ENCODE assay signal across 31 cellular contexts in the genomic region with DNA sequence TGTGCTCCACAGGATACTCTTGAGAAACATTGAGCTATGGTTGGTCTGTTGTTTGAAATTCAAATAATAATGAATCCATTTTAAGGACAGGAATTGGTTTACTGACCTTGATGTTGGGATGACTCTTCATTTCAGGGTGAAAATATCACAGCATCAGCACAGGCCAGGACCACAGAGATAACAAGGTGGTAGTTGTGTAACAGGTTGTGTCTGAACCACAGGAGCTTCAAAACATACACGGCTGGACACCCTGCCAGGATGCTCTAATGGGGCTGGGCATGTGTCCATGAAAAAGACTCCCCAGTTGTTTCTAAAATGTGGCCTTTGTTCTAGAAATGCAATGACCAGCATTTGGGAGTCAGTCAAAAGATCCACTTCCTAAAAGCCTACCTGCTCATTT.
"Had no signal": no experiment of that assay in that cellular context is flagged by ENCODE, and none has a peak within 500 bp of the region (broad histone marks: within the 10 kb centered on the region; RNA-seq: fewer than 3 reads in every experiment).

No MANE protein-coding gene starts in this region.

- H3K36me3 Mint-ChIP-seq: activated naive CD8-positive, alpha-beta T cell had no signal

- H3K4me1 Mint-ChIP-seq: activated B cell treated with CpG ODN at 0.5 μM for 24 hours; brain; central memory CD8-positive, alpha-beta T cell had no signal

- H3K4me1 ChIP-seq: foreskin keratinocyte, gastrocnemius medialis had no signal

- H3K4me3 Mint-ChIP-seq: activated B cell treated with CpG ODN at 0.5 μM for 24 hours; activated CD8-positive, alpha-beta T cell treated with anti-CD3 and anti-CD28 coated beads for 36 hours; activated naive CD4-positive, alpha-beta T cell treated with anti-CD3 and anti-CD28 coated beads for 36 hours; activated naive CD8-positive, alpha-beta T cell; activated T-cell treated with anti-CD3 and anti-CD28 coated beads, Interleukin-2, amount 50 U/mL, for 4 hours; brain; central memory CD8-positive, alpha-beta T cell; effector memory CD8-positive, alpha-beta T cell; T-helper 17 cell; T-helper 2 cell treated with Interferon-gamma antibody and Interleukin-4, amounts not matched to agents 5 μg/mL and 100 μg/mL, for 36 hours had no signal

- H3K9me3 ChIP-seq: esophagus muscularis mucosa, gastrocnemius medialis, heart left ventricle had no signal

- H3K27ac ChIP-seq: esophagus muscularis mucosa, foreskin keratinocyte, gastrocnemius medialis, heart left ventricle, WERI-Rb-1 had no signal

- H3K36me3 ChIP-seq: WERI-Rb-1 had no signal

- ATAC-seq: activated CD4-positive, CD25-positive, alpha-beta regulatory T cell treated with anti-CD3 and anti-CD28 coated beads, Interleukin-2, amount 50 U/mL, for 24 hours; activated CD8-positive, alpha-beta T cell treated with anti-CD3 and anti-CD28 coated beads for 36 hours; activated T-cell treated with anti-CD3 and anti-CD28 coated beads, Interleukin-2, amount 50 U/mL, for 4 hours; effector memory CD8-positive, alpha-beta T cell; foreskin keratinocyte; gastrocnemius medialis; heart left ventricle; T-helper 17 cell had no signal

- H3K4me3 ChIP-seq: esophagus muscularis mucosa, gastrocnemius medialis, heart left ventricle had no signal

- H3K27me3 Mint-ChIP-seq: activated B cell treated with CpG ODN at 0.5 μM for 24 hours; activated CD8-positive, alpha-beta T cell treated with anti-CD3 and anti-CD28 coated beads for 36 hours; activated naive CD8-positive, alpha-beta T cell; brain; central memory CD8-positive, alpha-beta T cell; effector memory CD8-positive, alpha-beta T cell; T-helper 17 cell had no signal

- H3K27ac Mint-ChIP-seq: activated B cell treated with CpG ODN at 0.5 μM for 24 hours; activated CD8-positive, alpha-beta T cell treated with anti-CD3 and anti-CD28 coated beads for 36 hours; activated naive CD4-positive, alpha-beta T cell treated with anti-CD3 and anti-CD28 coated beads for 36 hours; activated naive CD8-positive, alpha-beta T cell; activated T-helper 2 cell treated with anti-CD3 and anti-CD28 coated beads, Interferon-gamma antibody, Interleukin-2, Interleukin-4, amounts not matched to agents 10 μg/mL and 5 μg/mL and 100 μg/mL, durations not matched to agents 14 hours and 24 hours and 36 hours; brain; T-helper 17 cell; T-helper 2 cell treated with Interferon-gamma antibody and Interleukin-4, amounts not matched to agents 5 μg/mL and 100 μg/mL, for 36 hours had no signal

- FAIRE-seq: colon had no signal

- DNase-seq: activated B cell treated with CpG ODN at 0.5 μM for 24 hours; activated CD4-positive, alpha-beta T cell treated with anti-CD3 and anti-CD28 coated beads for 48 hours; activated CD4-positive, alpha-beta T cell treated with anti-CD3 and anti-CD28 coated beads, Interleukin-2, amount 50 U/mL, for 1 hour; activated CD4-positive, alpha-beta T cell treated with anti-CD3 and anti-CD28 coated beads, Interleukin-2, amount 50 U/mL, for 48 hours; activated CD8-positive, alpha-beta memory T cell treated with anti-CD3 and anti-CD28 coated beads for 24 hours; activated CD8-positive, alpha-beta T cell treated with anti-CD3 and anti-CD28 coated beads for 36 hours; activated effector memory CD4-positive, alpha-beta T cell treated with anti-CD3 and anti-CD28 coated beads, Interleukin-2, amount 50 U/mL, for 16 hours; activated naive CD4-positive, alpha-beta T cell treated with anti-CD3 and anti-CD28 coated beads for 36 hours; activated T-cell treated with anti-CD3 and anti-CD28 coated beads, Interleukin-2, amount 50 U/mL, for 4 hours; amygdala; aorta; cortex of kidney; dermis blood vessel endothelial cell; effector CD4-positive, alpha-beta T cell; effector memory CD8-positive, alpha-beta T cell; foreskin keratinocyte; gastrocnemius medialis; glutamatergic neuron; heart left ventricle; T-helper 1 cell; T-helper 17 cell; T1000; WERI-Rb-1 had no signal

- H3K9me3 Mint-ChIP-seq: activated CD8-positive, alpha-beta T cell treated with anti-CD3 and anti-CD28 coated beads for 36 hours; activated naive CD4-positive, alpha-beta T cell treated with anti-CD3 and anti-CD28 coated beads for 36 hours; activated T-cell treated with anti-CD3 and anti-CD28 coated beads, Interleukin-2, amount 50 U/mL, for 4 hours; activated T-helper 2 cell treated with anti-CD3 and anti-CD28 coated beads, Interferon-gamma antibody, Interleukin-2, Interleukin-4, amounts not matched to agents 10 μg/mL and 5 μg/mL and 100 μg/mL, durations not matched to agents 14 hours and 24 hours and 36 hours; brain; central memory CD8-positive, alpha-beta T cell; effector memory CD8-positive, alpha-beta T cell; T-helper 2 cell treated with Interferon-gamma antibody and Interleukin-4, amounts not matched to agents 5 μg/mL and 100 μg/mL, for 36 hours had no signal

- H3K27me3 ChIP-seq: esophagus muscularis mucosa, foreskin keratinocyte, gastrocnemius medialis, heart left ventricle had no signal
